1 cellular context compared by ENCODE assay signal in the genomic region with DNA sequence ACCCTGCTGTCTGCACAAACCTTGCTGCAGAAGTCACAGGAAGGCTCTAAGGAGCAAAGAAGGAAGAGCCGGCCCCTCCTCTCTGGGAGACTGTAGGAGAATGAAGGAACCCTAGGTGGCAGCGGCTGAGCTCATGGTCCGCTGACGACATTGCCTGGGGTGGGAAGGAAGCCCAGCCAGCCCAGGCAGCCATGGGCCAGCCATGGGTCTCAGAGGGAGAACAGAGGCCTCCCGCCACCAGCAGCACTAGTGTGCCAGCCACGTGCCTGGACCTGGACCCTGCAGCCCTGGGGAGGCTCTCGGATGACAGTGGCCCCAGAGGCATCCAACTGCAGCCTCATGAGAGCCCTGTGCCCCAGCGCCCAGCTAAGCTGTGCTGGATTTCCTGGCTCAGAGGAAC.
A peak's percentile ranks its signal among the peaks of the same experiment; 100 is the strongest.
TF ChIP-seq lines count a peak whose summit lies in the region.

No MANE protein-coding gene starts in this region.

TF ChIP-seq in HepG2, 621 proteins besides CTCF, POLR2A, EP300 and RAD21 (continued from another document and continues in another):
- TF ChIP-seq, protein P1, sequence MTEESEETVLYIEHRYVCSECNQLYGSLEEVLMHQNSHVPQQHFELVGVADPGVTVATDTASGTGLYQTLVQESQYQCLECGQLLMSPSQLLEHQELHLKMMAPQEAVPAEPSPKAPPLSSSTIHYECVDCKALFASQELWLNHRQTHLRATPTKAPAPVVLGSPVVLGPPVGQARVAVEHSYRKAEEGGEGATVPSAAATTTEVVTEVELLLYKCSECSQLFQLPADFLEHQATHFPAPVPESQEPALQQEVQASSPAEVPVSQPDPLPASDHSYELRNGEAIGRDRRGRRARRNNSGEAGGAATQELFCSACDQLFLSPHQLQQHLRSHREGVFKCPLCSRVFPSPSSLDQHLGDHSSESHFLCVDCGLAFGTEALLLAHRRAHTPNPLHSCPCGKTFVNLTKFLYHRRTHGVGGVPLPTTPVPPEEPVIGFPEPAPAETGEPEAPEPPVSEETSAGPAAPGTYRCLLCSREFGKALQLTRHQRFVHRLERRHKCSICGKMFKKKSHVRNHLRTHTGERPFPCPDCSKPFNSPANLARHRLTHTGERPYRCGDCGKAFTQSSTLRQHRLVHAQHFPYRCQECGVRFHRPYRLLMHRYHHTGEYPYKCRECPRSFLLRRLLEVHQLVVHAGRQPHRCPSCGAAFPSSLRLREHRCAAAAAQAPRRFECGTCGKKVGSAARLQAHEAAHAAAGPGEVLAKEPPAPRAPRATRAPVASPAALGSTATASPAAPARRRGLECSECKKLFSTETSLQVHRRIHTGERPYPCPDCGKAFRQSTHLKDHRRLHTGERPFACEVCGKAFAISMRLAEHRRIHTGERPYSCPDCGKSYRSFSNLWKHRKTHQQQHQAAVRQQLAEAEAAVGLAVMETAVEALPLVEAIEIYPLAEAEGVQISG (CRISPR knock-in tag; IDR thresholded peaks at IDR 0.05) = peak; percentile 72
- TF ChIP-seq CC2D1A (CRISPR knock-in tag; IDR thresholded peaks at IDR 0.05) (no peak), JUNB (CRISPR knock-in tag; IDR thresholded peaks at IDR 0.05; ENCODE audit: borderline replicate concordance) (no peak), SOX6 (IDR thresholded peaks at IDR 0.05) (no peak), SOX6 (CRISPR knock-in tag; IDR thresholded peaks at IDR 0.05) (peak; percentile 32; the same call in 1 of the 2 replicates), RNF2 (conservative IDR thresholded peaks at IDR 0.05; ENCODE audit: low read depth) (peak; percentile 69; the same call in 1 of the 2 replicates), ZNF589 (CRISPR knock-in tag; conservative IDR thresholded peaks at IDR 0.05) (0 out of 2 replicates have a peak, but pooled peaks have one; percentile 49), ZNF496 (CRISPR knock-in tag; IDR thresholded peaks at IDR 0.05; ENCODE audit: insufficient replicate concordance) (no peak), HDAC1 (CRISPR knock-in tag; IDR thresholded peaks at IDR 0.05) (peak; percentile 37; the same call in 1 of the 2 replicates), ZNF432 (CRISPR knock-in tag; IDR thresholded peaks at IDR 0.05; ENCODE audit: borderline replicate concordance) (no peak), MTA1 (CRISPR knock-in tag; IDR thresholded peaks at IDR 0.05; ENCODE audit: borderline replicate concordance) (peak; percentile 20; the same call in 1 of the 2 replicates), ZNF781 (CRISPR knock-in tag; IDR thresholded peaks at IDR 0.05; ENCODE audit: borderline replicate concordance, not compliant biosample characterization) (no peak), JUND (CRISPR knock-in tag; IDR thresholded peaks at IDR 0.05) (no peak), RFXAP (CRISPR knock-in tag; IDR thresholded peaks at IDR 0.05; ENCODE audit: borderline replicate concordance) (peak; percentile 18; the same call in 1 of the 2 replicates), HIVEP1 (CRISPR knock-in tag; IDR thresholded peaks at IDR 0.05) (0 out of 2 replicates have a peak, but pooled peaks have one; percentile 42), ARID5B (CRISPR knock-in tag; IDR thresholded peaks at IDR 0.05) (0 out of 2 replicates have a peak, but pooled peaks have one; percentile 29), HDAC2 (CRISPR knock-in tag; IDR thresholded peaks at IDR 0.05) (0 out of 2 replicates have a peak, but pooled peaks have one; percentile 43), MAZ (IDR thresholded peaks at IDR 0.05; ENCODE audit: borderline replicate concordance, low read depth, low read length) (no peak), MAZ (CRISPR knock-in tag; IDR thresholded peaks at IDR 0.05; ENCODE audit: low read depth) (peak; percentile 61; the same call in 1 of the 2 replicates), ZNF430 (CRISPR knock-in tag; IDR thresholded peaks at IDR 0.05) (peak; percentile 77; the same call in 1 of the 2 replicates), ZBTB7A (CRISPR knock-in tag; IDR thresholded peaks at IDR 0.05) (peak; percentile 51; the same call in 1 of the 2 replicates), NAIF1 (CRISPR knock-in tag; IDR thresholded peaks at IDR 0.05; ENCODE audit: borderline replicate concordance) (0 out of 2 replicates have a peak, but pooled peaks have one; percentile 40), PAWR (CRISPR knock-in tag; IDR thresholded peaks at IDR 0.05; ENCODE audit: borderline replicate concordance) (no peak), MED1 (CRISPR knock-in tag; IDR thresholded peaks at IDR 0.05) (peak; percentile 55), NFKB2 (CRISPR knock-in tag; IDR thresholded peaks at IDR 0.05; ENCODE audit: borderline replicate concordance) (no peak), ERF (CRISPR knock-in tag; IDR thresholded peaks at IDR 0.05) (peak; percentile 69; the same call in 1 of the 2 replicates), SAP130 (CRISPR knock-in tag; IDR thresholded peaks at IDR 0.05; ENCODE audit: low read depth) (peak; percentile 38; the same call in 1 of the 2 replicates), GMEB2 (CRISPR knock-in tag; IDR thresholded peaks at IDR 0.05; ENCODE audit: low read depth) (no peak), ELF1 (CRISPR knock-in tag; IDR thresholded peaks at IDR 0.05) (no peak), ZNF251 (CRISPR knock-in tag; IDR thresholded peaks at IDR 0.05) (no peak), HMGXB4 (CRISPR knock-in tag; IDR thresholded peaks at IDR 0.05; ENCODE audit: borderline replicate concordance in 1 of 2, low read depth in 1 of 2) (0 out of 4 replicates have a peak, but pooled peaks of 1 of the 2 experiments have one; percentile 23)
- TF ChIP-seq, protein P2, sequence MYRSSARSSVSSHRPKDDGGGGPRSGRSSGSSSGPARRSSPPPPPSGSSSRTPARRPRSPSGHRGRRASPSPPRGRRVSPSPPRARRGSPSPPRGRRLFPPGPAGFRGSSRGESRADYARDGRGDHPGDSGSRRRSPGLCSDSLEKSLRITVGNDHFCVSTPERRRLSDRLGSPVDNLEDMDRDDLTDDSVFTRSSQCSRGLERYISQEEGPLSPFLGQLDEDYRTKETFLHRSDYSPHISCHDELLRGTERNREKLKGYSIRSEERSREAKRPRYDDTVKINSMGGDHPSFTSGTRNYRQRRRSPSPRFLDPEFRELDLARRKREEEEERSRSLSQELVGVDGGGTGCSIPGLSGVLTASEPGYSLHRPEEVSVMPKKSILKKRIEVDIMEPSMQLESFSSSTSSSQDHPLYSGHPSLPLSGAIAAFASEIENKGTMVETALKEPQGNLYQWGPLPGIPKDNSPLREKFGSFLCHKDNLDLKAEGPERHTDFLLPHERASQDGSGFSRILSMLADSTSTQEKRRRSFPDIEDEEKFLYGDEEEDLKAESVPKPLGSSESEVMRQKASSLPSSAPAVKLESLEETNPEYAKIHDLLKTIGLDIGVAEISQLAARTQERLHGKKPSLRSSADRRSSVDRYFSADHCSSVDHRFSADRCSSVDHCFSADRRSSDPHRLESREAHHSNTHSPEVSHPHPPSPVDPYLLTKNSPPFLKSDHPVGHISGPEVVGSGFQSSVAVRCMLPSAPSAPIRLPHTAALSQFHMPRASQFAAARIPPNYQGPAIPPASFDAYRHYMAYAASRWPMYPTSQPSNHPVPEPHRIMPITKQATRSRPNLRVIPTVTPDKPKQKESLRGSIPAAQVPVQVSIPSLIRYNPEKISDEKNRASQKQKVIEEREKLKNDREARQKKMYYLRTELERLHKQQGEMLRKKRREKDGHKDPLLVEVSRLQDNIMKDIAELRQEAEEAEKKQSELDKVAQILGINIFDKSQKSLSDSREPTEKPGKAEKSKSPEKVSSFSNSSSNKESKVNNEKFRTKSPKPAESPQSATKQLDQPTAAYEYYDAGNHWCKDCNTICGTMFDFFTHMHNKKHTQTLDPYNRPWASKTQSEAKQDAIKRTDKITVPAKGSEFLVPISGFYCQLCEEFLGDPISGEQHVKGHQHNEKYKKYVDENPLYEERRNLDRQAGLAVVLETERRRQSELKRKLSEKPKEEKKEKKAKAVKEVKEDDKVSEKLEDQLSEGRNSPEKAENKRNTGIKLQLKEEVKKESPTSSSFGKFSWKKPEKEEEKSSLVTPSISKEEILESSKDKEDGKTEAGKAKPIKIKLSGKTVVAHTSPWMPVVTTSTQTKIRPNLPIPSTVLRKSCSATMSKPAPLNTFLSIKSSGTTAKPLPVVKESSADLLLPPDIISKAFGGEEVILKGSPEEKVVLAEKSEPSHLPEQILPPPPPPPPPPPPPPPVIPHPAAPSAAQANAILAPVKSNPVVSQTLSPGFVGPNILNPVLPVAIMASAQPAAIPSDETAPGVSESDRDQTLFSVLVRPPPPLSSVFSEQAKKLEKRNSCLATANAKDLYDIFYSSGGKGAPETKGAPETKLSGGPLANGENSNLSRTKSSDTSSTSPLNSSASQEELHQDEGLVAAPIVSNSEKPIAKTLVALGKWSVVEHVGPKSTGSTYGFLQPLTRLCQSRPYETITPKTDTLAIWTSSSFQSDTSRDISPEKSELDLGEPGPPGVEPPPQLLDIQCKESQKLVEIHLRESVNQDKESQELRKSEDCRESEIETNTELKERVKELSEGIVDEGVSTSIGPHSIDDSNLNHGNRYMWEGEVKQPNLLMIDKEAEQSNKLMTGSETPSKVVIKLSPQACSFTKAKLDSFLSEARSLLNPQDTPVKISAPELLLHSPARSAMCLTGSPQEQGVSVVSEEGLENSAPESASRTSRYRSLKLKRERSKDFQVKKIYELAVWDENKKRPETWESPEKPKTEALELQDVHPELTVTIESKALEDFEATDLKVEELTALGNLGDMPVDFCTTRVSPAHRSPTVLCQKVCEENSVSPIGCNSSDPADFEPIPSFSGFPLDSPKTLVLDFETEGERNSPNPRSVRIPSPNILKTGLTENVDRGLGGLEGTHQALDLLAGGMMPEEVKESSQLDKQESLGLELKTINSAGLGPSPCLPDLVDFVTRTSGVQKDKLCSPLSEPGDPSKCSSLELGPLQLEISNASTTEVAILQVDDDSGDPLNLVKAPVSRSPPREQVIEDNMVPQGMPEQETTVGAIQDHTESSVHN (CRISPR knock-in tag; IDR thresholded peaks at IDR 0.05) = no peak
- TF ChIP-seq, protein P3, sequence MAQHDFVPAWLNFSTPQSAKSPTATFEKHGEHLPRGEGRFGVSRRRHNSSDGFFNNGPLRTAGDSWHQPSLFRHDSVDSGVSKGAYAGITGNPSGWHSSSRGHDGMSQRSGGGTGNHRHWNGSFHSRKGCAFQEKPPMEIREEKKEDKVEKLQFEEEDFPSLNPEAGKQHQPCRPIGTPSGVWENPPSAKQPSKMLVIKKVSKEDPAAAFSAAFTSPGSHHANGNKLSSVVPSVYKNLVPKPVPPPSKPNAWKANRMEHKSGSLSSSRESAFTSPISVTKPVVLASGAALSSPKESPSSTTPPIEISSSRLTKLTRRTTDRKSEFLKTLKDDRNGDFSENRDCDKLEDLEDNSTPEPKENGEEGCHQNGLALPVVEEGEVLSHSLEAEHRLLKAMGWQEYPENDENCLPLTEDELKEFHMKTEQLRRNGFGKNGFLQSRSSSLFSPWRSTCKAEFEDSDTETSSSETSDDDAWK (CRISPR knock-in tag; IDR thresholded peaks at IDR 0.05) = no peak
- TF ChIP-seq, protein P4, sequence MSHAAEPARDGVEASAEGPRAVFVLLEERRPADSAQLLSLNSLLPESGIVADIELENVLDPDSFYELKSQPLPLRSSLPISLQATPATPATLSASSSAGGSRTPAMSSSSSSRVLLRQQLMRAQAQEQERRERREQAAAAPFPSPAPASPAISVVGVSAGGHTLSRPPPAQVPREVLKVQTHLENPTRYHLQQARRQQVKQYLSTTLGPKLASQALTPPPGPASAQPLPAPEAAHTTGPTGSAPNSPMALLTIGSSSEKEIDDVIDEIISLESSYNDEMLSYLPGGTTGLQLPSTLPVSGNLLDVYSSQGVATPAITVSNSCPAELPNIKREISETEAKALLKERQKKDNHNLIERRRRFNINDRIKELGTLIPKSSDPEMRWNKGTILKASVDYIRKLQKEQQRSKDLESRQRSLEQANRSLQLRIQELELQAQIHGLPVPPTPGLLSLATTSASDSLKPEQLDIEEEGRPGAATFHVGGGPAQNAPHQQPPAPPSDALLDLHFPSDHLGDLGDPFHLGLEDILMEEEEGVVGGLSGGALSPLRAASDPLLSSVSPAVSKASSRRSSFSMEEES (CRISPR knock-in tag; IDR thresholded peaks at IDR 0.05) = peak; percentile 55
